In the genomic region with DNA sequence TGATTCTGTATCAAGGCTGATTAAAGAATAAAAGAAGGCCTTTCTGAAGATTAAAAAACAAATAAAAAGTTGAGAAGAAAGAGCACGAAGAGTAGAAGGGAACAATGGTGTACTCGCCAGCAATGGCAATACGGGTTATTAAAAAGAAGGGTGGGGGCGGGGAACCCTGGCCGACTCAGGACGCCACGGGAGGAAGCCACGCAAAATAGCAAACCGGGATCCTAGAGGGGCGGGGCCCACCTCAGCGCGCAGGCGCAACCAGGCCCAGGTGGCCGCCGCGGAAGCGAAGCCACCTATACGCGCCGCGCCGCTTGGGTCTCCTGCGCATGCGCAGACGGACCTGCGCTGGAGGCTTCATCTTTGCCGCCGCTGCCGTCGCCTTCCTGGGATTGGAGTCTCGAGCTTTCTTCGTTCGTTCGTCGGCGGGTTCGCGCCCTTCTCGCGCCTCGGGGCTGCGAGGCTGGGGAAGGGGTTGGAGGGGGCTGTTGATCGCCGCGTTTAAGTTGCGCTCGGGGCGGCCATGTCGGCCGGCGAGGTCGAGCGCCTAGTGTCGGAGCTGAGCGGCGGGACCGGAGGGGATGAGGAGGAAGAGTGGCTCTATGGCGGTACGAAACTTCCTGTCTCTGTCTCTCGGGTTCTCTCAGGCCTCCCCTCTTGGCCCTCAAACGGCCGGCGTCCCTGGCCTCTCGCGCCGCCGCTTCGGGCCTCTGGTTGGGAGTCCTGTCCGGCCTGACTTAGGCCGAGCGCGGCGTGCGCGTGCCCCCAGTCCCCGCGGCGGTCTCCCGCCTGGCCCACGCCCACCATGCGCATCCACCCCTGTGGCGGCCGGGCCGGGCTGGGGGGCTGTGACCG, we compare ENCODE assay signal across 8 cellular contexts. TPM values are rescaled to one million over a fixed set of nuclear protein-coding genes. Genes with fewer than 3 reads are reported as not detected.
DNase-seq lines count a peak whose midpoint lies in the region; ATAC-seq and TF ChIP-seq lines count a peak whose summit lies in the region.

A gene with protein sequence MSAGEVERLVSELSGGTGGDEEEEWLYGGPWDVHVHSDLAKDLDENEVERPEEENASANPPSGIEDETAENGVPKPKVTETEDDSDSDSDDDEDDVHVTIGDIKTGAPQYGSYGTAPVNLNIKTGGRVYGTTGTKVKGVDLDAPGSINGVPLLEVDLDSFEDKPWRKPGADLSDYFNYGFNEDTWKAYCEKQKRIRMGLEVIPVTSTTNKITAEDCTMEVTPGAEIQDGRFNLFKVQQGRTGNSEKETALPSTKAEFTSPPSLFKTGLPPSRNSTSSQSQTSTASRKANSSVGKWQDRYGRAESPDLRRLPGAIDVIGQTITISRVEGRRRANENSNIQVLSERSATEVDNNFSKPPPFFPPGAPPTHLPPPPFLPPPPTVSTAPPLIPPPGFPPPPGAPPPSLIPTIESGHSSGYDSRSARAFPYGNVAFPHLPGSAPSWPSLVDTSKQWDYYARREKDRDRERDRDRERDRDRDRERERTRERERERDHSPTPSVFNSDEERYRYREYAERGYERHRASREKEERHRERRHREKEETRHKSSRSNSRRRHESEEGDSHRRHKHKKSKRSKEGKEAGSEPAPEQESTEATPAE (plus strand): TSS at position 323 of the 852 bp plus-strand sequence. CDS start 198 bp downstream, at position 521.

- H3K27ac Mint-ChIP-seq in IgD-negative memory B cell = peak within 1 kb of the TSS; percentile 99 to 100 (median 99)
- H3K27ac Mint-ChIP-seq in activated T-cell treated with anti-CD3 and anti-CD28 coated beads, Interleukin-2, amount 50 U/mL, for 24 hours = peak within 1 kb of the TSS; percentile 100

- peaks cover 10 to 17% of the 10 kb centered on the region in 2 donors for H3K4me1 ChIP-seq in mucosa of rectum (ENCODE audit: control insufficient read depth in 2 of 2, insufficient read depth in 2 of 2, low read length in 2 of 2)

- peak within 1 kb of the TSS; percentile 86 to 96 for H3K9ac ChIP-seq in mucosa of rectum (ENCODE audit: low read depth in 1 of 2, low read length in 2 of 2)

- peaks cover 0 to 2% (median 0%) of the 10 kb centered on the region in 3 donors for H3K9me3 Mint-ChIP-seq in IgD-negative memory B cell
- no peaks in the 10 kb centered on the region for H3K9me3 Mint-ChIP-seq in activated T-cell treated with anti-CD3 and anti-CD28 coated beads, Interleukin-2, amount 50 U/mL, for 24 hours

- H3K4me3 Mint-ChIP-seq in IgD-negative memory B cell = peak within 1 kb of the TSS; percentile 99 to 100 (median 100)
- peak within 1 kb of the TSS; percentile 100 for H3K4me3 Mint-ChIP-seq in activated T-cell treated with anti-CD3 and anti-CD28 coated beads, Interleukin-2, amount 50 U/mL, for 24 hours

- peak within 1 kb of the TSS; percentile 92 to 95 for H3K4me3 ChIP-seq in mucosa of rectum (ENCODE audit: low read length in 2 of 2)

- peak; percentile 85 for ATAC-seq in GM21529 (IDR thresholded peaks at IDR 0.05; ENCODE audit: unreplicated experiment)

- H3K27me3 Mint-ChIP-seq in IgD-negative memory B cell = peaks cover 3% of the 10 kb centered on the region
- H3K27me3 Mint-ChIP-seq in activated T-cell treated with anti-CD3 and anti-CD28 coated beads, Interleukin-2, amount 50 U/mL, for 24 hours = peaks cover 4% of the 10 kb centered on the region

- H3K27ac ChIP-seq in mucosa of rectum (ENCODE audit: low read depth in 2 of 2, low read length in 2 of 2) = peak within 1 kb of the TSS; percentile 93 to 95

- peak; percentile 35 for DNase-seq in DMS114 treated with DMSO at 0.1 percent for 48 hours (lab: John Stamatoyannopoulos, UW; ENCODE audit: unreplicated experiment)
- DNase-seq in OCI-M2 (lab: John Stamatoyannopoulos, UW; ENCODE audit: unreplicated experiment) = peak; percentile 45
- peak; percentile 97 for DNase-seq in activated T-cell treated with anti-CD3 and anti-CD28 coated beads, Interleukin-2, amount 50 U/mL, for 24 hours
- DNase-seq in erythroblast (lab: John Stamatoyannopoulos, UW) = peak; percentile 94 to 96
- peak; percentile 97 for DNase-seq in stimulated activated CD8-positive, alpha-beta memory T cell treated with anti-CD3 and anti-CD28 coated beads, Interleukin-4, amount 100 ng/mL, for 48 hours

- H3K27me3 ChIP-seq in mucosa of rectum (ENCODE audit: control insufficient read depth in 2 of 2, insufficient read depth in 2 of 2, low read length in 2 of 2) = no peaks in the 10 kb centered on the region

- H3K36me3 ChIP-seq in mucosa of rectum (ENCODE audit: control insufficient read depth in 2 of 2, insufficient read depth in 2 of 2, low read length in 2 of 2) = peaks cover 7 to 9% of the 10 kb centered on the region in 2 donors

- H3K9me3 ChIP-seq in mucosa of rectum (ENCODE audit: control insufficient read depth in 2 of 2, low read length in 2 of 2) = no peaks in the 10 kb centered on the region

- TF ChIP-seq POLR2A in erythroblast (IDR thresholded peaks at IDR 0.05; ENCODE audit: low read length) = peak; percentile 87

- H3K36me3 Mint-ChIP-seq in IgD-negative memory B cell = no peaks in the 10 kb centered on the region
- H3K36me3 Mint-ChIP-seq in activated T-cell treated with anti-CD3 and anti-CD28 coated beads, Interleukin-2, amount 50 U/mL, for 24 hours (ENCODE audit: low read depth) = peaks cover 42% of the 10 kb centered on the region

- H3K4me1 Mint-ChIP-seq in IgD-negative memory B cell = peaks cover 19 to 35% (median 29%) of the 10 kb centered on the region in 3 donors
- peaks cover 39% of the 10 kb centered on the region for H3K4me1 Mint-ChIP-seq in activated T-cell treated with anti-CD3 and anti-CD28 coated beads, Interleukin-2, amount 50 U/mL, for 24 hours (ENCODE audit: low read depth)

RNA-seq across cellular contexts. Expression of the gene that starts here (rescaled TPM):
- 63.4 TPM for polyA plus RNA-seq in IgD-negative memory B cell

Comparison
In these comparisons a context has a peak if more than half of its experiments do, and no peak if none do; other contexts are left out.
1. Peak in every context shown above with its lines: DNase-seq, ATAC-seq, H3K4me3 ChIP-seq and H3K27ac ChIP-seq.
2. DNase-seq: peak in every context shown above with its lines; median percentile 97 in activated T-cell treated with anti-CD3 and anti-CD28 coated beads, Interleukin-2, amount 50 U/mL, for 24 hours; 97 in stimulated activated CD8-positive, alpha-beta memory T cell treated with anti-CD3 and anti-CD28 coated beads, Interleukin-4, amount 100 ng/mL, for 48 hours; 95 in erythroblast; 45 in OCI-M2; 35 in DMS114 treated with DMSO at 0.1 percent for 48 hours.